8 cellular contexts compared by ENCODE assay signal in the genomic region with DNA sequence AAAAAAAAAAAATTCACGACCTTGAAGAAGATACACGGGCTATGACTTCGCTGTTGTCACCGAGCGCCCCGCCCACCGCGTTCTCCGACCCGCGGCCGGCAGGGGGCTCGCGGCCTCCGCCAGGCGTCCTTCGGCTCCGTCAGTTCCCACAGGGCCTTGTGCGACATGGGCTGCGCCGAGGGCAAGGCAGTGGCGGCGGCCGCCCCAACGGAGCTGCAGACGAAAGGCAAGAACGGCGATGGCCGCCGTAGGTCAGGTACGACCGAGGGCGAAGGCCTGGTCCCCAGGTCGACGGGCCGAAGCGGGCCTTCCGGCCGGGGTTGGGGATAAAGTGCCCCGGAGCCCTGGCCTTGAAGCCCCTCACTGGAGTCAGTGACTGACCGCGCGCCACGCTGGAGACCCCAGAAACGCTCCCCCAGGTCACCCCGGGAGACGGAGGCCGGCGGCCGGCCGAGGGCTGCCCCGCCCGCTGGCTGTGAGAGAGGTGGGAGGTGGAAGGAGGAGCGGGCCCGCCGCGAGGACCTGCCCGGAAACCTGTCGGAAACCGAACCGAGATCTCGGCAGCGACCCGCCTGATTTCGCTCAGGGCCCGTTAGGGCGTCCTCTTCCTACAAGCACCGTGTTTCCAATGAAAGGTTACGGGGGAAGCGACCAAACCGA. TPM values are rescaled to one million over a fixed set of nuclear protein-coding genes. Genes with fewer than 3 reads are reported as not detected.
A peak's percentile ranks its signal among the peaks of the same experiment; 100 is the strongest.
DNase-seq lines count a peak whose midpoint lies in the region; ATAC-seq and TF ChIP-seq lines count a peak whose summit lies in the region.

A gene (plus strand): TSS at position 142 of the 660 bp plus-strand sequence. CDS start 24 bp downstream, at position 166.

- H4K20me1 ChIP-seq in smooth muscle cell (ENCODE audit: low read depth): no peaks in the 10 kb centered on the region

- peak within 1 kb of the TSS; percentile 57 for H3K27ac ChIP-seq in CD4-positive, alpha-beta memory T cell (ENCODE audit: low read depth, low read length)
- H3K27ac ChIP-seq in VCaP: peak within 1 kb of the TSS; percentile 97
- peak within 1 kb of the TSS; percentile 84 to 91 for H3K27ac ChIP-seq in breast epithelium
- H3K27ac ChIP-seq in smooth muscle cell (ENCODE audit: low read depth): no peak within 1 kb of the TSS

- POLR2A ChIA-PET in CD4-positive, alpha-beta memory T cell (lab: Charles Lee; ENCODE audit: partially characterized antibody): interaction anchor here (0.8 to 4.9 kb wide), 4 partner anchors 69 to 143 kb away, joined by 3 to 40 read pairs (median 4); a partner anchor contains a TSS

- TF ChIP-seq CTCF in VCaP (conservative IDR thresholded peaks at IDR 0.05) (no peak), breast epithelium (IDR thresholded peaks at IDR 0.05) (peak; percentile 30 to 82 (median 76)), smooth muscle cell (IDR thresholded peaks at IDR 0.05; ENCODE audit: borderline replicate concordance, insufficient read depth, poor library complexity, severe bottlenecking) (peak; percentile 83)

- H3K27me3 Mint-ChIP-seq in CD4-positive, alpha-beta memory T cell: no peaks in the 10 kb centered on the region
- peaks cover 0 to 7% (median 6%) of the 10 kb centered on the region in 3 donors for H3K27me3 Mint-ChIP-seq in immature natural killer cell (ENCODE audit: low read depth in 3 of 3)

- no peaks in the 10 kb centered on the region for H3K79me2 ChIP-seq in smooth muscle cell (ENCODE audit: low read depth)

- TF ChIP-seq POLR2A in breast epithelium (IDR thresholded peaks at IDR 0.05): peak; percentile 38

- CTCF ChIA-PET in CD4-positive, alpha-beta memory T cell (lab: Charles Lee; ENCODE audit: partially characterized antibody): interaction anchor here (0.6 to 8.3 kb wide), 14 partner anchors 10 to 838 kb away, joined by 3 to 74 read pairs (median 4); a partner anchor contains a TSS

- no peaks in the 10 kb centered on the region for H3K36me3 ChIP-seq in CD4-positive, alpha-beta memory T cell (ENCODE audit: insufficient read depth, low read length)
- no peaks in the 10 kb centered on the region for H3K36me3 ChIP-seq in breast epithelium
- H3K36me3 ChIP-seq in smooth muscle cell (ENCODE audit: low read depth): no peaks in the 10 kb centered on the region

- H3K36me3 Mint-ChIP-seq in CD4-positive, alpha-beta memory T cell: no peaks in the 10 kb centered on the region
- no peaks in the 10 kb centered on the region for H3K36me3 Mint-ChIP-seq in immature natural killer cell

- peak; percentile 92 for ATAC-seq in GM19467 (IDR thresholded peaks at IDR 0.05; ENCODE audit: unreplicated experiment)

- peak within 1 kb of the TSS in 1 of 2 donors; percentile 62 for H3K4me3 ChIP-seq in CD4-positive, alpha-beta memory T cell (ENCODE audit: low read length in 2 of 2)
- H3K4me3 ChIP-seq in breast epithelium (peak within 1 kb of the TSS; percentile 59 to 83 (median 59)), smooth muscle cell (peak within 1 kb of the TSS; percentile 59)

- peaks cover 29% of the 10 kb centered on the region for H3K4me1 ChIP-seq in CD4-positive, alpha-beta memory T cell (ENCODE audit: insufficient read depth, low read length)
- H3K4me1 ChIP-seq in breast epithelium: peaks cover 0 to 6% of the 10 kb centered on the region in 2 donors
- peaks cover 5% of the 10 kb centered on the region for H3K4me1 ChIP-seq in smooth muscle cell (ENCODE audit: low read depth)

- intact Hi-C loops in CD4-positive, alpha-beta memory T cell (cut with micrococcal nuclease): loop anchor here (1.0 to 5.0 kb wide), 5 partner anchors 14 to 837 kb away; a partner anchor contains a TSS
- intact Hi-C loops in breast epithelium (cut with DNase I; ENCODE audit: low total_unique reads): no loop called here

- no peaks in the 10 kb centered on the region for H3K27me3 ChIP-seq in CD4-positive, alpha-beta memory T cell (ENCODE audit: insufficient read depth, low read length)
- no peaks in the 10 kb centered on the region for H3K27me3 ChIP-seq in breast epithelium
- no peaks in the 10 kb centered on the region for H3K27me3 ChIP-seq in smooth muscle cell (ENCODE audit: low read depth)

- peak within 1 kb of the TSS; percentile 86 for H3K4me2 ChIP-seq in smooth muscle cell

- WGBS in smooth muscle cell (ENCODE audit: low lambda C conversion rate): 2% methylated on average over 69 of the region's 71 CpGs

- H3K9me3 ChIP-seq in CD4-positive, alpha-beta memory T cell (ENCODE audit: control insufficient read depth in 1 of 2, low read length in 2 of 2): no peaks in the 10 kb centered on the region
- H3K9me3 ChIP-seq in breast epithelium: no peaks in the 10 kb centered on the region
- H3K9me3 ChIP-seq in smooth muscle cell (replicated peaks; ENCODE audit: low read depth): no peaks in the 10 kb centered on the region

- H3K9ac ChIP-seq in smooth muscle cell (ENCODE audit: low read depth): peak within 1 kb of the TSS; percentile 73

- peak within 1 kb of the TSS; percentile 73 to 92 (median 86) for H3K4me3 Mint-ChIP-seq in CD4-positive, alpha-beta memory T cell
- peak within 1 kb of the TSS; percentile 81 to 89 (median 83) for H3K4me3 Mint-ChIP-seq in immature natural killer cell

- peaks cover 0 to 2% (median 0%) of the 10 kb centered on the region in 8 donors for H3K9me3 Mint-ChIP-seq in CD4-positive, alpha-beta memory T cell
- no peaks in the 10 kb centered on the region for H3K9me3 Mint-ChIP-seq in immature natural killer cell

- peaks cover 18 to 38% (median 27%) of the 10 kb centered on the region in 4 donors for H3K4me1 Mint-ChIP-seq in CD4-positive, alpha-beta memory T cell
- peaks cover 9 to 27% of the 10 kb centered on the region in 2 donors for H3K4me1 Mint-ChIP-seq in immature natural killer cell

- no peaks in the 10 kb centered on the region for H3F3A ChIP-seq in smooth muscle cell (ENCODE audit: low read depth)

- peak; percentile 78 to 84 (median 82) for DNase-seq in CD4-positive, alpha-beta memory T cell
- DNase-seq in HT-29 (ENCODE audit: low spot score): peak; percentile 79
- peak; percentile 70 for DNase-seq in breast epithelium (ENCODE audit: low spot score in 2 of 2)
- DNase-seq in immature natural killer cell: peak; percentile 76 to 81 (median 79)
- peak; percentile 51 for DNase-seq in smooth muscle cell (lab: John Stamatoyannopoulos, UW; ENCODE audit: unreplicated experiment)
- no peak for DNase-seq in NCI-H345 treated with DMSO at 0.1 percent for 48 hours (lab: John Stamatoyannopoulos, UW; ENCODE audit: unreplicated experiment)

- H2AFZ ChIP-seq in smooth muscle cell (ENCODE audit: low read depth): peak within 1 kb of the TSS; percentile 87

- peak within 1 kb of the TSS; percentile 2 to 93 (median 84) for H3K27ac Mint-ChIP-seq in CD4-positive, alpha-beta memory T cell
- H3K27ac Mint-ChIP-seq in immature natural killer cell: peak within 1 kb of the TSS in 5 of 6 donors; percentile 43 to 80 (median 59)

RNA-seq across cellular contexts. Expression of the gene that starts here (rescaled TPM):
- 10 to 100 TPM; 57.6 to 64.5 TPM for total RNA-seq in CD4-positive, alpha-beta memory T cell
- 10 to 100 TPM; 32.2 to 35.8 TPM for polyA plus RNA-seq in CD4-positive, alpha-beta memory T cell
- total RNA-seq in HT-29 (2014; rRNA removed; shearing (Covaris generic)): 252 and 259 TPM in 2 replicates
- total RNA-seq in breast epithelium (100 to 1,000 TPM in 2 of 3 donors, 10 to 100 TPM in 1; 60.2 to 137 (median 103) TPM), smooth muscle cell (42.6 and 61.7 TPM in 2 replicates)
- polyA plus RNA-seq in immature natural killer cell (10 to 100 TPM; 30.4 to 53.7 (median 51.0) TPM), smooth muscle cell (31.1 and 39.9 TPM in 2 replicates)
